Comparison of ENCODE assay signal across 10 cellular contexts in genomic region chr6:16766043-16766521, GRCh38. TPM values are rescaled to one million over a fixed set of nuclear protein-coding genes. Genes with fewer than 3 reads are reported as not detected.
DNase-seq lines count a peak whose midpoint lies in the region; ATAC-seq lines count a peak whose summit lies in the region.
"Had no signal": no experiment of that assay in that cellular context is flagged by ENCODE, and none has a peak within 500 bp of the region (broad histone marks: within the 10 kb centered on the region; RNA-seq: fewer than 3 reads in every experiment).

No MANE protein-coding gene starts in this region.

- H3K9me3 ChIP-seq in adipocyte (ENCODE audit: control insufficient read depth, low read length), result no peaks in the 10 kb centered on the region

- H3K4me1 Mint-ChIP-seq in natural killer cell treated with Interleukin-12 subunit alpha and Interleukin-12 subunit beta and Interleukin-15 and Interleukin-18, amount 100 ng/mL, for 72 hours (ENCODE audit: low read depth in 2 of 2), result peaks cover 61 to 84% of the 10 kb centered on the region in 2 donors

- H3K36me3 Mint-ChIP-seq in natural killer cell treated with Interleukin-12 subunit alpha and Interleukin-12 subunit beta and Interleukin-15 and Interleukin-18, amount 100 ng/mL, for 72 hours, result peaks cover 4% of the 10 kb centered on the region

- DNase-seq in ELR (ENCODE audit: low read depth), result peak; percentile 99
- peak; percentile 77 for DNase-seq in LoVo (ENCODE audit: low spot score)
- DNase-seq in adipocyte (ENCODE audit: low read depth), result peak; percentile 94
- peak; percentile 64 for DNase-seq in natural killer cell treated with Interleukin-12 subunit alpha and Interleukin-12 subunit beta and Interleukin-15 and Interleukin-18, amount 100 ng/mL, for 72 hours (ENCODE audit: low spot score)
- DNase-seq in KBM-7, result no peak
- no peak for DNase-seq in HuH-7 (ENCODE audit: low spot score)
- DNase-seq in D341Med (ENCODE audit: low spot score), result no peak
- DNase-seq: activated gamma-delta T cell treated with Interleukin-2 at 50 U/mL for 16 hours, left cardiac atrium had no signal

- in situ Hi-C loops in KBM-7 (cut with MboI; ENCODE audit: low pct_unique_long_range_greater_than_20kb, low sequenced_read_pairs), result loop anchor here (25.0 kb wide), 2 partner anchors 254 to 429 kb away; no protein-coding TSS in a partner anchor

- H3K36me3 ChIP-seq in adipocyte (ENCODE audit: control insufficient read depth, insufficient read depth, low read length, severe bottlenecking), result no peaks in the 10 kb centered on the region

- peaks cover 64% of the 10 kb centered on the region for H3K4me1 ChIP-seq in adipocyte (ENCODE audit: control insufficient read depth, insufficient read depth, low read length)

- H3K9me3 Mint-ChIP-seq in natural killer cell treated with Interleukin-12 subunit alpha and Interleukin-12 subunit beta and Interleukin-15 and Interleukin-18, amount 100 ng/mL, for 72 hours, result no peaks in the 10 kb centered on the region

- H3K9ac ChIP-seq in adipocyte (ENCODE audit: low read length), result no peak overlapping the region

- ATAC-seq in natural killer cell treated with Interleukin-12 subunit alpha and Interleukin-12 subunit beta and Interleukin-15 and Interleukin-18, amount 100 ng/mL, for 72 hours, result peak in 1 of 2 donors; percentile 31
- ATAC-seq in HG03045 (IDR thresholded peaks at IDR 0.05; ENCODE audit: unreplicated experiment), result no peak
- ATAC-seq: left cardiac atrium had no signal

- H3K4me3 ChIP-seq in adipocyte (ENCODE audit: low read length), result no peak overlapping the region

- H3K27me3 ChIP-seq in adipocyte (replicated peaks; ENCODE audit: control insufficient read depth, insufficient read depth, low read length), result no peaks in the 10 kb centered on the region

- peak overlapping the region; percentile 38 for H3K4me3 Mint-ChIP-seq in natural killer cell treated with Interleukin-12 subunit alpha and Interleukin-12 subunit beta and Interleukin-15 and Interleukin-18, amount 100 ng/mL, for 72 hours

- peak overlapping the region; percentile 79 to 91 for H3K27ac Mint-ChIP-seq in natural killer cell treated with Interleukin-12 subunit alpha and Interleukin-12 subunit beta and Interleukin-15 and Interleukin-18, amount 100 ng/mL, for 72 hours

- H3K27me3 Mint-ChIP-seq in natural killer cell treated with Interleukin-12 subunit alpha and Interleukin-12 subunit beta and Interleukin-15 and Interleukin-18, amount 100 ng/mL, for 72 hours, result no peaks in the 10 kb centered on the region

RNA-seq across cellular contexts. Expression of gene ATXN1, which starts 4.8 kb away (rescaled TPM):
- total RNA-seq in natural killer cell treated with Interleukin-12 subunit alpha and Interleukin-12 subunit beta and Interleukin-15 and Interleukin-18, amount 100 ng/mL, for 72 hours, result 100 to 1,000 TPM in 1 of 2 donors, 10 to 100 TPM in 1; 56.4 to 103 TPM

Comparison
In these comparisons a context has a peak if more than half of its experiments do, and no peak if none do; other contexts are left out.
1. DNase-seq: peak in ELR (single experiment), LoVo (single experiment), adipocyte (single experiment) and natural killer cell treated with Interleukin-12 subunit alpha and Interleukin-12 subunit beta and Interleukin-15 and Interleukin-18, amount 100 ng/mL, for 72 hours (single experiment); none in KBM-7 (single experiment), HuH-7 (single experiment) and D341Med (single experiment).